In genomic region chr3:50359760-50360110, GRCh38 we compare ENCODE assay signal across 8 cellular contexts. TPM values are rescaled to one million over a fixed set of nuclear protein-coding genes. Genes with fewer than 3 reads are reported as not detected.
DNase-seq lines count a peak whose midpoint lies in the region; ATAC-seq and TF ChIP-seq lines count a peak whose summit lies in the region.

No MANE protein-coding gene starts in this region.

- H3K4me1 ChIP-seq in heart right ventricle: peaks cover 28 to 54% (median 43%) of the 10 kb centered on the region in 9 donors
- H3K4me1 ChIP-seq in right atrium auricular region: peaks cover 0 to 55% of the 10 kb centered on the region in 2 donors
- peaks cover 33% of the 10 kb centered on the region for H3K4me1 ChIP-seq in SJSA1 (replicated peaks)
- peaks cover 3% of the 10 kb centered on the region for H3K4me1 ChIP-seq in iPS-15b (ENCODE audit: control insufficient read depth, insufficient read depth, low read length)

- H3K4me3 ChIP-seq in heart right ventricle: peak overlapping the region in 6 of 10 donors; percentile 81 to 98 (median 90)
- peak overlapping the region in 1 of 2 donors; percentile 90 for H3K4me3 ChIP-seq in right atrium auricular region
- peak overlapping the region; percentile 63; the same call in 1 of the 2 replicates for H3K4me3 ChIP-seq in SJSA1
- peak overlapping the region; percentile 69 for H3K4me3 ChIP-seq in iPS-15b (ENCODE audit: low read depth, low read length)

- peak overlapping the region in 3 of 10 donors; percentile 55 to 95 (median 94) for H3K27ac ChIP-seq in heart right ventricle
- H3K27ac ChIP-seq in right atrium auricular region: no peak overlapping the region
- H3K27ac ChIP-seq in SJSA1: no peak overlapping the region

- WGBS in heart right ventricle, 2 donors: 21 to 24% methylated on average over 8 of the region's 8 CpGs

- H3K27me3 ChIP-seq in heart right ventricle (no peaks in the 10 kb centered on the region), right atrium auricular region (no peaks in the 10 kb centered on the region), SJSA1 (replicated peaks) (no peaks in the 10 kb centered on the region), iPS-15b (ENCODE audit: control insufficient read depth, insufficient read depth, low read length) (peaks cover 11% of the 10 kb centered on the region)

- DNase-seq in heart right ventricle (no peak), right atrium auricular region (ENCODE audit: low spot score) (no peak), SJSA1 (ENCODE audit: low read depth in 1 of 2, low spot score in 2 of 2) (no peak), hepatic stellate cell (ENCODE audit: low spot score) (no peak)
- no peak for DNase-seq in stimulated activated CD4-positive, alpha-beta T cell treated with anti-CD3 and anti-CD28 coated beads, Interleukin-15, amount 100 ng/mL, for 24 hours
- DNase-seq in effector CD8-positive, alpha-beta T cell (lab: John Stamatoyannopoulos, UW): no peak
- no peak for DNase-seq in activated CD8-positive, alpha-beta memory T cell treated with anti-CD3 and anti-CD28 coated beads, Interleukin-2, amount 50 U/mL, for 48 hours

- no peak overlapping the region for H3K9ac ChIP-seq in iPS-15b (ENCODE audit: low read depth, low read length)

- peak in 1 of 8 donors; percentile 4 for ATAC-seq in heart right ventricle

- intact Hi-C loops in heart right ventricle (cut with DNase I): loop anchor here in 2 of 10 donors (1.0 to 5.0 kb wide), 2 partner anchors 31 to 253 kb away; partner anchors contain the start of gene CISH (in 1 of the 2)

- peaks cover 0 to 37% (median 6%) of the 10 kb centered on the region in 9 donors for H3K36me3 ChIP-seq in heart right ventricle
- peaks cover 13% of the 10 kb centered on the region for H3K36me3 ChIP-seq in right atrium auricular region
- peaks cover 44% of the 10 kb centered on the region for H3K36me3 ChIP-seq in SJSA1
- peaks cover 21% of the 10 kb centered on the region for H3K36me3 ChIP-seq in iPS-15b (ENCODE audit: control insufficient read depth, insufficient read depth, low read length)

- H3K9me3 ChIP-seq in heart right ventricle (no peaks in the 10 kb centered on the region), right atrium auricular region (no peaks in the 10 kb centered on the region), SJSA1 (replicated peaks) (no peaks in the 10 kb centered on the region), iPS-15b (ENCODE audit: control insufficient read depth, insufficient read depth, low read length) (no peaks in the 10 kb centered on the region)

- TF ChIP-seq CTCF in heart right ventricle (IDR thresholded peaks at IDR 0.05) (no peak), right atrium auricular region (IDR thresholded peaks at IDR 0.05) (no peak)

RNA-seq across cellular contexts. Expression of gene TMEM115, which starts 0.4 kb away (rescaled TPM):
- 10 to 100 TPM; 18.7 to 32.8 (median 24.2) TPM for total RNA-seq in heart right ventricle
- 10 to 100 TPM; 18.1 to 47.6 TPM for polyA plus RNA-seq in heart right ventricle
- 10 to 100 TPM; 37.1 to 47.4 TPM for total RNA-seq in right atrium auricular region
- total RNA-seq in SJSA1 (2014; rRNA removed; shearing (Covaris generic)): 40.6 and 51.2 TPM in 2 replicates

RNA-seq across cellular contexts. Expression of gene CYB561D2, which starts 9.1 kb away (rescaled TPM):
- total RNA-seq in heart right ventricle: 10 to 100 TPM in 1 of 10 donors, 1 to 10 TPM in 9; 3.9 to 10.9 (median 5.6) TPM
- 10 to 100 TPM in 1 of 2 donors, 1 to 10 TPM in 1; 8.1 to 21.8 TPM for polyA plus RNA-seq in heart right ventricle
- total RNA-seq in right atrium auricular region: 10 to 100 TPM; 11.7 to 11.9 TPM
- total RNA-seq in SJSA1 (2014; rRNA removed; shearing (Covaris generic)): 13.7 and 14.3 TPM in 2 replicates

RNA-seq across cellular contexts. Expression of gene NPRL2, which starts 9.2 kb away (rescaled TPM):
- total RNA-seq in heart right ventricle (10 to 100 TPM; 13.0 to 23.6 (median 16.3) TPM), right atrium auricular region (10 to 100 TPM; 12.5 to 20.3 TPM)
- 10 to 100 TPM; 15.5 to 29.8 TPM for polyA plus RNA-seq in heart right ventricle
- 4.9 and 9.9 TPM in 2 replicates for total RNA-seq in SJSA1 (2014; rRNA removed; shearing (Covaris generic))

RNA-seq across cellular contexts. Expression of gene ZMYND10, which starts 14.2 kb away (rescaled TPM):
- under 1 TPM in 3 of 10 donors, not detected in 7; 0.15 to 0.65 (median 0.22) TPM for total RNA-seq in heart right ventricle
- polyA plus RNA-seq in heart right ventricle: under 1 TPM; 0.20 to 0.88 TPM
- total RNA-seq in right atrium auricular region: under 1 TPM; 0.26 to 0.31 TPM
- total RNA-seq in SJSA1 (2014; rRNA removed; shearing (Covaris generic)): 0.97 TPM in 1 of 2 replicates, not detected in the other

RNA-seq across cellular contexts. Expression of gene RASSF1, which starts 19.1 kb away (rescaled TPM):
- 10 to 100 TPM in 8 of 10 donors, 1 to 10 TPM in 2; 9.9 to 17.8 (median 11.9) TPM for total RNA-seq in heart right ventricle
- polyA plus RNA-seq in heart right ventricle: 10 to 100 TPM; 22.1 to 59.8 TPM
- total RNA-seq in right atrium auricular region: 10 to 100 TPM; 18.6 to 25.9 TPM
- 17.4 and 21.1 TPM in 2 replicates for total RNA-seq in SJSA1 (2014; rRNA removed; shearing (Covaris generic))
